8 cellular contexts compared by ENCODE assay signal in the genomic region with DNA sequence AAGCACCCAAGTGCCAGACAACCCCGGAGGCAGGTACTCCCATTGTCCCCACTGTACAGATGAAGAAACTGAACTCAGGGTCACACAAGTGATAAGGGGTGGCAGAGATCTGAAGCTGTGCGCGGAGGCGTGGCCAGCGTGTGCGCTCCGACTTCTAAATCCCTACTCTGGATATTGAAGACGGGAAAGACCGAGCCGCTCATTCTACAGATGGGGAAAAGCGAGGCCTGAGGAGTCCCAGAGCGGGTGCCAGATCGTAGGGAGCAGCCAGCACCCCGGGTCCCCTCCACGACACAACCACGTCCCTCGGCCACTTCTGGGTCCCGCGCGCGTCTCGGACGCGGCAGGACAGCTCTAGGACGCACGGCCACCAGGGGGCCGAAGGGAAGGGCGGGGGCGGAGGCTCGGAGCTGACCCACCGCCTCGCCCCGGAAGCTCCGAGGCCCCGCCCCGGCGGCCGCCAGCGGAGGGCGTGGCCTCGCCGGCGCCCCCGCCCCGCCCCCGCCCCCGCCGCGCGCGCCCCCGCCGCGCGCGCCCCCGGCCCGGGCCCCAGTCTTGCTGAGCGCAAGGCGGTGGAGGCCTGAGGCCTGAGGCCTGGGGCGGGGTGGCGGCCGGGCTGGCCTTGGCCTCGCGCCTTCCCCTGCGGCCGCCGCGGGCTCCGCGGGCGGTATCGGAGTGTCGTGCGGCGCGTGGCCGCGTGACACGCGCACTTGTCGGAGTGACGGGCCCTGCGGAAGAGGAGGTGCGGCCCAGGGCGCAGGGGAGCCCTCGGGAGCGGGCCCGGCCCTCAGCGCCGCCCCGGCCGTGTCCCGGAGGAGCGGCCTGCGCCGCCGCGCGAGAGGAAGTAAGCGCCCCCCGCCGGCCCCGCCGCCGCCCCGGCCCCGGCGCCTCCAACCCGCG. TPM values are rescaled to one million over a fixed set of nuclear protein-coding genes. Genes with fewer than 3 reads are reported as not detected.
DNase-seq lines count a peak whose midpoint lies in the region; ATAC-seq, FAIRE-seq and TF ChIP-seq lines count a peak whose summit lies in the region.

A gene with protein sequence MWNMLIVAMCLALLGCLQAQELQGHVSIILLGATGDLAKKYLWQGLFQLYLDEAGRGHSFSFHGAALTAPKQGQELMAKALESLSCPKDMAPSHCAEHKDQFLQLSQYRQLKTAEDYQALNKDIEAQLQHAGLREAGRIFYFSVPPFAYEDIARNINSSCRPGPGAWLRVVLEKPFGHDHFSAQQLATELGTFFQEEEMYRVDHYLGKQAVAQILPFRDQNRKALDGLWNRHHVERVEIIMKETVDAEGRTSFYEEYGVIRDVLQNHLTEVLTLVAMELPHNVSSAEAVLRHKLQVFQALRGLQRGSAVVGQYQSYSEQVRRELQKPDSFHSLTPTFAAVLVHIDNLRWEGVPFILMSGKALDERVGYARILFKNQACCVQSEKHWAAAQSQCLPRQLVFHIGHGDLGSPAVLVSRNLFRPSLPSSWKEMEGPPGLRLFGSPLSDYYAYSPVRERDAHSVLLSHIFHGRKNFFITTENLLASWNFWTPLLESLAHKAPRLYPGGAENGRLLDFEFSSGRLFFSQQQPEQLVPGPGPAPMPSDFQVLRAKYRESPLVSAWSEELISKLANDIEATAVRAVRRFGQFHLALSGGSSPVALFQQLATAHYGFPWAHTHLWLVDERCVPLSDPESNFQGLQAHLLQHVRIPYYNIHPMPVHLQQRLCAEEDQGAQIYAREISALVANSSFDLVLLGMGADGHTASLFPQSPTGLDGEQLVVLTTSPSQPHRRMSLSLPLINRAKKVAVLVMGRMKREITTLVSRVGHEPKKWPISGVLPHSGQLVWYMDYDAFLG (plus strand): TSS at position 552 of the 900 bp plus-strand sequence. CDS start 10,161 bp downstream, outside the sequence.

- CTCF ChIA-PET in IMR-90 (lab: Yijun Ruan, JAX) = interaction anchor here (0.5 to 1.9 kb wide), 11 partner anchors 9 to 252 kb away, joined by 3 to 8 read pairs (median 4); no protein-coding TSS in a partner anchor

- peak within 1 kb of the TSS; percentile 96 for H3K9ac ChIP-seq in IMR-90 (ENCODE audit: low read depth, low read length)

- H3K27me3 Mint-ChIP-seq in glutamatergic neuron (ENCODE audit: unreplicated experiment) = peaks cover 6% of the 10 kb centered on the region

- peaks cover 9% of the 10 kb centered on the region; the same call in 1 of the 2 replicates for H3K9me1 ChIP-seq in IMR-90 (ENCODE audit: insufficient read depth, low read length)

- H3K4me1 Mint-ChIP-seq in glutamatergic neuron (ENCODE audit: low read depth, unreplicated experiment) = peaks cover under 1% of the 10 kb centered on the region

- peak within 1 kb of the TSS; percentile 81 to 93 for H3K27ac Mint-ChIP-seq in activated naive CD4-positive, alpha-beta T cell treated with anti-CD3 and anti-CD28 coated beads, Interleukin-2, amount 50 U/mL, for 72 hours
- H3K27ac Mint-ChIP-seq in glutamatergic neuron (ENCODE audit: unreplicated experiment) = peak within 1 kb of the TSS; percentile 87

- FAIRE-seq in pancreas (lab: Jason Lieb, UNC) = no peak

- peak within 1 kb of the TSS; percentile 75 for H3K14ac ChIP-seq in IMR-90 (replicated peaks; ENCODE audit: low read depth, low read length)

- intact Hi-C loops in IMR-90 (cut with micrococcal nuclease) (loop anchor here (5.0 kb wide), 1 partner anchor 32 kb away; no protein-coding TSS in a partner anchor), pancreas (cut with DNase I) (no loop called here), thyroid gland (cut with DNase I) (no loop called here)

- H3K79me1 ChIP-seq in IMR-90 (ENCODE audit: low read depth in 1 of 2, low read length in 2 of 2) = peaks cover 16 to 40% of the 10 kb centered on the region in 2 experiments

- H3K23ac ChIP-seq in IMR-90 (ENCODE audit: low read depth, low read length) = peak within 1 kb of the TSS; percentile 60; the same call in 1 of the 2 replicates

- peak; percentile 74 for TF ChIP-seq CTCF in IMR-90 (conservative IDR thresholded peaks at IDR 0.05; ENCODE audit: low read depth, low read length)
- peak; percentile 77 for TF ChIP-seq CTCF in glutamatergic neuron (IDR thresholded peaks at IDR 0.05; ENCODE audit: partially characterized antibody, unreplicated experiment)
- peak; percentile 49 to 65 (median 56) for TF ChIP-seq CTCF in pancreas (IDR thresholded peaks at IDR 0.05)
- peak; percentile 17 to 89 (median 63) for TF ChIP-seq CTCF in thyroid gland (IDR thresholded peaks at IDR 0.05)

- H3K27ac ChIP-seq in IMR-90 (ENCODE audit: insufficient read depth, low read length) (peak within 1 kb of the TSS; percentile 95), pancreas (peak within 1 kb of the TSS; percentile 70 to 97 (median 86)), thyroid gland (peak within 1 kb of the TSS; percentile 88 to 91 (median 90))

- DNase-seq in EL (peak; percentile 83), IMR-90 (peak; percentile 75), glutamatergic neuron (peak; percentile 91), pancreas (peak; percentile 81 to 93 (median 90)), thyroid gland (peak; percentile 82 to 83)
- DNase-seq in activated naive CD4-positive, alpha-beta T cell treated with anti-CD3 and anti-CD28 coated beads, Interleukin-2, amount 50 U/mL, for 72 hours (ENCODE audit: low spot score in 2 of 2) = peak; percentile 76 to 84

- H2AFZ ChIP-seq in IMR-90 (replicated peaks; ENCODE audit: low read length, poor library complexity) = peak within 1 kb of the TSS; percentile 94

- H3K36me3 ChIP-seq in IMR-90 (ENCODE audit: control insufficient read depth, insufficient read depth, low read length) (peaks cover 2% of the 10 kb centered on the region; the same call in 1 of the 2 replicates), pancreas (no peaks in the 10 kb centered on the region), thyroid gland (no peaks in the 10 kb centered on the region)

- dilution Hi-C loops in IMR-90 (cut with HindIII; ENCODE audit: low sequenced_read_pairs, unreplicated experiment) = no loop called here

- no peaks in the 10 kb centered on the region for H4K20me1 ChIP-seq in IMR-90 (ENCODE audit: insufficient read depth, low read length)

- peak within 1 kb of the TSS; percentile 99 for H3K4me2 ChIP-seq in IMR-90 (ENCODE audit: low read depth, low read length)

- H2AK9ac ChIP-seq in IMR-90 (replicated peaks; ENCODE audit: low read depth, low read length, poor library complexity) = peak within 1 kb of the TSS; percentile 91

- H3K4me3 Mint-ChIP-seq in glutamatergic neuron (ENCODE audit: unreplicated experiment) = peak within 1 kb of the TSS; percentile 88

- H3K4ac ChIP-seq in IMR-90 (ENCODE audit: low read depth, low read length) = peak within 1 kb of the TSS; percentile 89

- TF ChIP-seq RAD21 in IMR-90 (IDR thresholded peaks at IDR 0.05; ENCODE audit: low read length) = peak; percentile 47

- peak within 1 kb of the TSS; percentile 98 for H2BK5ac ChIP-seq in IMR-90 (ENCODE audit: low read depth, low read length, poor library complexity, severe bottlenecking)

- 4% methylated on average over 33 of the region's 111 CpGs; no CpG with 5 or more reads in 1 of the 2 experiments for WGBS in IMR-90 (ENCODE audit: extremely low coverage in 2 of 2, insufficient read length in 1 of 2), 2 experiments
- WGBS in pancreas, 2 donors = 0 to 2% methylated on average over 26 to 111 of the region's 111 CpGs
- WGBS in thyroid gland, 2 donors = 4 to 20% methylated on average over 1 to 15 of the region's 111 CpGs

- peak within 1 kb of the TSS; percentile 60 for H3K56ac ChIP-seq in IMR-90 (ENCODE audit: extremely low read depth, insufficient read depth, low read length)

- peak within 1 kb of the TSS; percentile 84 for H4K91ac ChIP-seq in IMR-90 (ENCODE audit: insufficient read depth, low read depth, low read length)

- peak within 1 kb of the TSS; percentile 95 for H3K4me3 ChIP-seq in IMR-90 (ENCODE audit: insufficient read depth, low read depth, low read length)
- peak within 1 kb of the TSS; percentile 29 to 65 (median 52) for H3K4me3 ChIP-seq in pancreas
- H3K4me3 ChIP-seq in thyroid gland (replicated peaks in 1 of 3) = peak within 1 kb of the TSS in 2 of 3 donors; percentile 52 to 72

- H4K8ac ChIP-seq in IMR-90 (ENCODE audit: low read depth in 2 of 2, low read length in 2 of 2) = peak within 1 kb of the TSS; percentile 86 to 88

- BruUV-seq in IMR-90 (replicated peaks; lab: Mats Ljungman, UMichigan) = no TSS peak

- H3K36me3 Mint-ChIP-seq in activated naive CD4-positive, alpha-beta T cell treated with anti-CD3 and anti-CD28 coated beads, Interleukin-2, amount 50 U/mL, for 72 hours = no peaks in the 10 kb centered on the region
- no peaks in the 10 kb centered on the region for H3K36me3 Mint-ChIP-seq in glutamatergic neuron (ENCODE audit: unreplicated experiment)

- POLR2A ChIA-PET in IMR-90 (lab: Charles Lee; ENCODE audit: unreplicated experiment) = interaction anchor here (0.6 kb wide), 1 partner anchor 11 kb away, joined by 3 read pairs; no protein-coding TSS in a partner anchor

- ATAC-seq in GM21515 (IDR thresholded peaks at IDR 0.05; ENCODE audit: unreplicated experiment) (peak; percentile 65), IMR-90 (ENCODE audit: low read depth) (peak; percentile 92), SK-N-SH treated with all-trans-retinoic acid at 6 μM for 48 hours (peak; percentile 89), pancreas (peak; percentile 77 to 87 (median 85))
- ATAC-seq in activated naive CD4-positive, alpha-beta T cell treated with anti-CD3 and anti-CD28 coated beads, Interleukin-2, amount 50 U/mL, for 72 hours = peak; percentile 85 to 89

- H4K5ac ChIP-seq in IMR-90 (ENCODE audit: low read depth, low read length) = peak within 1 kb of the TSS; percentile 90

- peak within 1 kb of the TSS; percentile 80 for H3K18ac ChIP-seq in IMR-90 (ENCODE audit: low read depth, low read length)

- no peaks in the 10 kb centered on the region for H3K9me3 Mint-ChIP-seq in activated naive CD4-positive, alpha-beta T cell treated with anti-CD3 and anti-CD28 coated beads, Interleukin-2, amount 50 U/mL, for 72 hours
- H3K9me3 Mint-ChIP-seq in glutamatergic neuron (ENCODE audit: unreplicated experiment) = no peaks in the 10 kb centered on the region

- H2BK120ac ChIP-seq in IMR-90 (ENCODE audit: low read depth, low read length) = peak within 1 kb of the TSS; percentile 60

- H2BK20ac ChIP-seq in IMR-90 (ENCODE audit: low read depth, low read length) = peak within 1 kb of the TSS; percentile 11; the same call in 1 of the 2 replicates

- H3K27me3 ChIP-seq in IMR-90 (ENCODE audit: control insufficient read depth, insufficient read depth, low read length) = no peaks in the 10 kb centered on the region
- no peaks in the 10 kb centered on the region for H3K27me3 ChIP-seq in pancreas
- H3K27me3 ChIP-seq in thyroid gland = no peaks in the 10 kb centered on the region

- H3K4me1 ChIP-seq in IMR-90 (ENCODE audit: control insufficient read depth, insufficient read depth, low read length) (peaks cover 17% of the 10 kb centered on the region), pancreas (peaks cover 10 to 37% (median 19%) of the 10 kb centered on the region in 3 donors), thyroid gland (peaks cover 27 to 40% of the 10 kb centered on the region in 2 donors)

- in situ Hi-C loops in IMR-90 (cut with MboI; ENCODE audit: low sequenced_read_pairs) = no loop called here

- peak; percentile 94 for TF ChIP-seq POLR2A in IMR-90 (IDR thresholded peaks at IDR 0.05; ENCODE audit: low read depth, low read length)
- TF ChIP-seq POLR2A in thyroid gland (IDR thresholded peaks at IDR 0.05) = peak; percentile 26 to 87

- H2AK5ac ChIP-seq in IMR-90 (ENCODE audit: low read depth, low read length) = peak within 1 kb of the TSS; percentile 95

- H2BK15ac ChIP-seq in IMR-90 (ENCODE audit: low read depth, low read length) = peak within 1 kb of the TSS; percentile 5; the same call in 1 of the 3 replicates

- no peaks in the 10 kb centered on the region for H3K9me3 ChIP-seq in IMR-90 (ENCODE audit: control insufficient read depth, insufficient read depth, low read length)
- H3K9me3 ChIP-seq in pancreas = no peaks in the 10 kb centered on the region
- no peaks in the 10 kb centered on the region for H3K9me3 ChIP-seq in thyroid gland

RNA-seq across cellular contexts. Expression of the gene that starts here (rescaled TPM):
- total RNA-seq in IMR-90 (2012; rRNA removed) (8.3 and 9.3 TPM in 2 replicates), glutamatergic neuron (ENCODE audit: unreplicated experiment) (5.0 TPM), pancreas (10 to 100 TPM; 14.2 to 34.2 (median 18.5) TPM), thyroid gland (10 to 100 TPM; 36.3 to 64.2 (median 43.6) TPM)
- polyA plus RNA-seq in IMR-90 (2012; rRNA removed) (22.1 and 22.7 TPM in 2 replicates), pancreas (10 to 100 TPM in 1 of 2 donors, 1 to 10 TPM in 1; 8.7 to 13.4 TPM)
- 11.9 and 21.1 TPM in 2 replicates for polyA plus RNA-seq in IMR-90 (2012; cell fraction: cytosol; rRNA removed)
- 23.3 and 30.1 TPM in 2 replicates for polyA plus RNA-seq in IMR-90 (2012; cell fraction: nucleus; rRNA removed; ENCODE audit: low replicate concordance)
- 10 to 100 TPM in 1 of 2 donors, 1 to 10 TPM in 1; 4.4 to 16.2 TPM for total RNA-seq in activated naive CD4-positive, alpha-beta T cell treated with anti-CD3 and anti-CD28 coated beads, Interleukin-2, amount 50 U/mL, for 72 hours

Comparison
In these comparisons a context has a peak if more than half of its experiments do, and no peak if none do; other contexts are left out.
1. Peak in every context shown above with its lines: DNase-seq, ATAC-seq, H3K4me3 ChIP-seq and H3K27ac ChIP-seq.